In the genomic region with DNA sequence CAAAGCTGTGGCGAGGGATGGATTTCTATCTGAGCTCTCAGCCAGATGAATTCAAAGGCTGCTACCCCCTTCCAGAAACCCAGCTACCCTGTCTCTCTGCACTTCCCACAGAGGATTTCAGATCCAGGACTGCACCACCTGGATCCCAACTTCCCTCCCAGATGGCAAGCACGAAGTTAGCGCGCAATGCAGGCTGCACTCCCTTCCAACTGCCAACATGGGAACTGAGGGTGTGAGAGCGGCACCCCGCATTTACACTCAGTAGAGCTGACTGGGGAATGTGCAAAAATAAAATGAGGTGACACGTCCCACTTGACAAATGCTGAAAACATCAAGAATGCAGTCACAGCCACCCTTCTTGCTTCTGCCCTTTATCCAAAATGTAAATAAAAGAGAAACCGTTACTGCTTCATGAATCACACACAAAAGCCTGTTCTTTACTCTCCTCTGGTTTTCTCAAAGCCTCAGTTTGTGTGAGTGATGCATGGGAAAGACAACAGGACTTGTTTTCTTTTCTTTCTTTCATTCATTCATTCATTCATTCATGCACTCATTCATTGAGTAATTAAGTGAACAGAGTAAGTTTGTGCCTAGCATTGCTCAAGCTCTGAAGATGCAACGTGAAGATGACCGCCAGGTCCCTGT, we compare ENCODE assay signal across 22 cellular contexts.
DNase-seq lines count a peak whose midpoint lies in the region; ATAC-seq and TF ChIP-seq lines count a peak whose summit lies in the region.
"Had no signal": no experiment of that assay in that cellular context is flagged by ENCODE, and none has a peak within 500 bp of the region (broad histone marks: within the 10 kb centered on the region; RNA-seq: fewer than 3 reads in every experiment).

No MANE protein-coding gene starts in this region.

- H3K4me3 ChIP-seq in tibial nerve, result no peak overlapping the region
- H3K4me3 ChIP-seq in vagina, result no peak overlapping the region
- H3K4me3 ChIP-seq: GM23338, smooth muscle cell had no signal

- H3K4me1 ChIP-seq in tibial nerve, result peaks cover 8 to 93% (median 50%) of the 10 kb centered on the region in 4 donors
- H3K4me1 ChIP-seq in vagina, result peaks cover 41% of the 10 kb centered on the region

- H3K27me3 ChIP-seq in tibial nerve (no peaks in the 10 kb centered on the region), vagina (no peaks in the 10 kb centered on the region)

- intact Hi-C loops in vagina (cut with DNase I), result no loop called here

- peaks cover 3% of the 10 kb centered on the region for H3K36me3 Mint-ChIP-seq in activated naive CD8-positive, alpha-beta T cell
- H3K36me3 Mint-ChIP-seq in activated naive CD8-positive, alpha-beta T cell treated with anti-CD3 and anti-CD28 coated beads, Interleukin-2, amount 50 U/mL, for 24 hours (ENCODE audit: low read depth), result peaks cover 3% of the 10 kb centered on the region
- no peaks in the 10 kb centered on the region for H3K36me3 Mint-ChIP-seq in neural crest cell (ENCODE audit: low read depth)
- H3K36me3 Mint-ChIP-seq: activated CD8-positive, alpha-beta memory T cell treated with anti-CD3 and anti-CD28 coated beads, Interleukin-2, amount 10 ng/mL, durations not matched to agents 7 days and 5 days had no signal

- H3K36me3 ChIP-seq in tibial nerve (no peaks in the 10 kb centered on the region), vagina (no peaks in the 10 kb centered on the region)

- peaks cover 48% of the 10 kb centered on the region for H3K4me1 Mint-ChIP-seq in activated naive CD8-positive, alpha-beta T cell (ENCODE audit: low read depth)
- H3K4me1 Mint-ChIP-seq in activated naive CD8-positive, alpha-beta T cell treated with anti-CD3 and anti-CD28 coated beads, Interleukin-2, amount 50 U/mL, for 24 hours, result peaks cover 43% of the 10 kb centered on the region
- peaks cover 55% of the 10 kb centered on the region for H3K4me1 Mint-ChIP-seq in neural crest cell
- H3K4me1 Mint-ChIP-seq in stimulated activated naive CD8-positive, alpha-beta T cell treated with anti-CD3 and anti-CD28 coated beads, Interleukin-15, amount 100 ng/mL, for 72 hours, result peaks cover 74% of the 10 kb centered on the region

- ATAC-seq in activated naive CD8-positive, alpha-beta T cell treated with anti-CD3 and anti-CD28 coated beads, Interleukin-2, amount 50 U/mL, for 24 hours, result no peak
- no peak for ATAC-seq in stimulated activated naive CD8-positive, alpha-beta T cell treated with anti-CD3 and anti-CD28 coated beads, Interleukin-15, amount 100 ng/mL, for 72 hours
- ATAC-seq: activated CD8-positive, alpha-beta memory T cell treated with anti-CD3 and anti-CD28 coated beads, Interleukin-2, amount 10 ng/mL, durations not matched to agents 7 days and 5 days; esophagus mucosa; GM23338; left colon had no signal

- H3K9me3 ChIP-seq in tibial nerve (no peaks in the 10 kb centered on the region), vagina (no peaks in the 10 kb centered on the region)

- peak overlapping the region; percentile 12 for H3K27ac Mint-ChIP-seq in activated naive CD8-positive, alpha-beta T cell
- H3K27ac Mint-ChIP-seq in activated naive CD8-positive, alpha-beta T cell treated with anti-CD3 and anti-CD28 coated beads, Interleukin-2, amount 50 U/mL, for 24 hours, result no peak overlapping the region
- no peak overlapping the region for H3K27ac Mint-ChIP-seq in neural crest cell (ENCODE audit: unreplicated experiment)
- peak overlapping the region in 1 of 2 donors; percentile 79 for H3K27ac Mint-ChIP-seq in stimulated activated naive CD8-positive, alpha-beta T cell treated with anti-CD3 and anti-CD28 coated beads, Interleukin-15, amount 100 ng/mL, for 72 hours
- H3K27ac Mint-ChIP-seq: activated CD8-positive, alpha-beta memory T cell treated with anti-CD3 and anti-CD28 coated beads, Interleukin-2, amount 10 ng/mL, durations not matched to agents 7 days and 5 days; activated T-helper 1 cell treated with anti-CD3 and anti-CD28 coated beads, Interleukin-12 subunit alpha, Interleukin-12 subunit beta, Interleukin-2, Interleukin-4 antibody, amounts not matched to agents 30 ng/mL and 10 ng/mL and 1 ng/mL, durations not matched to agents 14 hours and 24 hours and 36 hours; GM23338; nephron had no signal

- H3K27me3 Mint-ChIP-seq in activated naive CD8-positive, alpha-beta T cell, result no peaks in the 10 kb centered on the region
- H3K27me3 Mint-ChIP-seq in activated naive CD8-positive, alpha-beta T cell treated with anti-CD3 and anti-CD28 coated beads, Interleukin-2, amount 50 U/mL, for 24 hours, result no peaks in the 10 kb centered on the region
- H3K27me3 Mint-ChIP-seq in neural crest cell (ENCODE audit: low read depth), result peaks cover 13% of the 10 kb centered on the region
- no peaks in the 10 kb centered on the region for H3K27me3 Mint-ChIP-seq in stimulated activated naive CD8-positive, alpha-beta T cell treated with anti-CD3 and anti-CD28 coated beads, Interleukin-15, amount 100 ng/mL, for 72 hours
- H3K27me3 Mint-ChIP-seq: activated CD8-positive, alpha-beta memory T cell treated with anti-CD3 and anti-CD28 coated beads, Interleukin-2, amount 10 ng/mL, durations not matched to agents 7 days and 5 days had no signal

- DNase-seq in activated naive CD8-positive, alpha-beta T cell treated with anti-CD3 and anti-CD28 coated beads, Interleukin-2, amount 50 U/mL, for 24 hours, result no peak
- DNase-seq in cerebellar cortex (ENCODE audit: low spot score) (peak; percentile 40), neural crest cell (ENCODE audit: low read depth, low spot score) (no peak), tibial nerve (ENCODE audit: low spot score in 2 of 2) (no peak), vagina (ENCODE audit: extremely low spot score in 2 of 2) (no peak), NCI-H1092 treated with DMSO at 0.1 percent for 48 hours (lab: John Stamatoyannopoulos, UW) (no peak)
- no peak for DNase-seq in stimulated activated naive CD8-positive, alpha-beta T cell treated with anti-CD3 and anti-CD28 coated beads, Interleukin-15, amount 100 ng/mL, for 72 hours
- DNase-seq: activated CD8-positive, alpha-beta memory T cell treated with anti-CD3 and anti-CD28 coated beads, Interleukin-2, amount 10 ng/mL, durations not matched to agents 7 days and 5 days; central memory CD4-positive, alpha-beta T cell; effector CD8-positive, alpha-beta T cell; KG1; left colon; NCI-H1694; NCI-H2171 treated with DMSO at 0.1 percent for 48 hours; Right ventricle myocardium superior; stimulated activated CD4-positive, alpha-beta T cell treated with anti-CD3 and anti-CD28 coated beads, Interleukin-2, amount 100 ng/mL, for 48 hours had no signal

- 62 to 72% methylated on average over 10 of the region's 10 CpGs for WGBS in tibial nerve, 2 donors

- H3K9me3 Mint-ChIP-seq in activated naive CD8-positive, alpha-beta T cell (ENCODE audit: low read depth), result no peaks in the 10 kb centered on the region
- H3K9me3 Mint-ChIP-seq in activated naive CD8-positive, alpha-beta T cell treated with anti-CD3 and anti-CD28 coated beads, Interleukin-2, amount 50 U/mL, for 24 hours, result no peaks in the 10 kb centered on the region
- no peaks in the 10 kb centered on the region for H3K9me3 Mint-ChIP-seq in neural crest cell
- no peaks in the 10 kb centered on the region for H3K9me3 Mint-ChIP-seq in stimulated activated naive CD8-positive, alpha-beta T cell treated with anti-CD3 and anti-CD28 coated beads, Interleukin-15, amount 100 ng/mL, for 72 hours
- H3K9me3 Mint-ChIP-seq: activated T-helper 1 cell treated with anti-CD3 and anti-CD28 coated beads, Interleukin-12 subunit alpha, Interleukin-12 subunit beta, Interleukin-2, Interleukin-4 antibody, amounts not matched to agents 30 ng/mL and 10 ng/mL and 1 ng/mL, durations not matched to agents 14 hours and 24 hours and 36 hours; GM23338; nephron had no signal

- H3K27ac ChIP-seq in tibial nerve, result peak overlapping the region; percentile 23 to 95 (median 60)
- H3K27ac ChIP-seq in vagina, result no peak overlapping the region

- TF ChIP-seq POLR2A in tibial nerve (IDR thresholded peaks at IDR 0.05), result no peak
- TF ChIP-seq POLR2A in vagina (IDR thresholded peaks at IDR 0.05), result no peak

- peak in 1 of 2 donors; percentile 10 for TF ChIP-seq EP300 in tibial nerve (IDR thresholded peaks at IDR 0.05)

- no peak overlapping the region for H3K4me3 Mint-ChIP-seq in activated naive CD8-positive, alpha-beta T cell
- H3K4me3 Mint-ChIP-seq in activated naive CD8-positive, alpha-beta T cell treated with anti-CD3 and anti-CD28 coated beads, Interleukin-2, amount 50 U/mL, for 24 hours, result no peak overlapping the region
- peak overlapping the region; percentile 20 for H3K4me3 Mint-ChIP-seq in neural crest cell
- H3K4me3 Mint-ChIP-seq in stimulated activated naive CD8-positive, alpha-beta T cell treated with anti-CD3 and anti-CD28 coated beads, Interleukin-15, amount 100 ng/mL, for 72 hours, result no peak overlapping the region
- H3K4me3 Mint-ChIP-seq: activated CD8-positive, alpha-beta memory T cell treated with anti-CD3 and anti-CD28 coated beads, Interleukin-2, amount 10 ng/mL, durations not matched to agents 7 days and 5 days; activated T-helper 1 cell treated with anti-CD3 and anti-CD28 coated beads, Interleukin-12 subunit alpha, Interleukin-12 subunit beta, Interleukin-2, Interleukin-4 antibody, amounts not matched to agents 30 ng/mL and 10 ng/mL and 1 ng/mL, durations not matched to agents 14 hours and 24 hours and 36 hours; GM23338; nephron had no signal

- TF ChIP-seq CTCF in neural crest cell (conservative IDR thresholded peaks at IDR 0.05), result no peak
- no peak for TF ChIP-seq CTCF in tibial nerve (IDR thresholded peaks at IDR 0.05)
- no peak for TF ChIP-seq CTCF in vagina (IDR thresholded peaks at IDR 0.05)
